8 cellular contexts compared by ENCODE assay signal in the genomic region with DNA sequence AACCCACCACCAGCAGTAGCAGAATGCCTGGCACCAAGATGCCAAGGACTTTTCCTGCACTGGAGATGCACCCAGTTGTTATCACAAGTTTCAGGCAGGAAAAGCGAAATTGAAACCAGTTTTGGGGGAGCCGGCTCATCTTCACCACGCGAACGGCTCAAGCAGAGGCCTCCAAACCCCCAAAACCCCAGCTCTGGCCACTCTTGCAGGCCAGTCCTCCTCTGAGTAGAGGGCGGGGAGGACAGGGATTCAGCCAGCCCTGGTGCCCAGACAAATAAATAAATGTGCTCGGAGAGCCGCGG. TPM values are rescaled to one million over a fixed set of nuclear protein-coding genes. Genes with fewer than 3 reads are reported as not detected.
A peak's percentile ranks its signal among the peaks of the same experiment; 100 is the strongest.
DNase-seq lines count a peak whose midpoint lies in the region; ATAC-seq and TF ChIP-seq lines count a peak whose summit lies in the region.

No MANE protein-coding gene starts in this region.

- POLR2A ChIA-PET in WTC11 (lab: Charles Lee): interaction anchor here (0.5 to 4.6 kb wide), 9 partner anchors 20 to 100 kb away, joined by 3 to 43 read pairs (median 6); partner anchors contain the start of genes SERPING1 and YPEL4

- H2BK120ac ChIP-seq in neuronal stem cell (ENCODE audit: low read depth, low read length): no peak overlapping the region

- H4K91ac ChIP-seq in neuronal stem cell (ENCODE audit: low read depth, low read length, poor library complexity): no peak overlapping the region

- H3K27me3 Mint-ChIP-seq in WTC11 (ENCODE audit: low read depth): peaks cover 7% of the 10 kb centered on the region

- CTCF ChIA-PET in WTC11 (lab: Charles Lee): interaction anchor here (0.7 to 9.3 kb wide), 25 partner anchors 9 to 222 kb away, joined by 3 to 363 read pairs (median 4); partner anchors contain the start of genes SERPING1 and YPEL4

- WGBS in neuronal stem cell (ENCODE audit: extremely low coverage in 2 of 2, insufficient read length in 2 of 2, insufficient replicate concordance in 1 of 2), 2 donors: no CpG with 5 or more reads among the region's 9 CpGs

- no peak overlapping the region for H3K14ac ChIP-seq in neuronal stem cell (ENCODE audit: low read length)

- H3K9me3 ChIP-seq in neuronal stem cell (replicated peaks in 1 of 2; ENCODE audit: control insufficient read depth in 2 of 2, insufficient read depth in 1 of 2, low read depth in 1 of 2, low read length in 2 of 2): peaks cover 0 to 2% of the 10 kb centered on the region in 2 donors

- peak overlapping the region; percentile 87 for H3K4me3 Mint-ChIP-seq in WTC11

- H2BK15ac ChIP-seq in neuronal stem cell (ENCODE audit: low read length): peak overlapping the region; percentile 100

- no peak overlapping the region for H2BK12ac ChIP-seq in neuronal stem cell (ENCODE audit: low read length)

- DNase-seq in NOMO-1 treated with DMSO at 0.1 percent for 48 hours (lab: John Stamatoyannopoulos, UW; ENCODE audit: unreplicated experiment): peak; percentile 5
- DNase-seq in NOMO-1 (lab: John Stamatoyannopoulos, UW; ENCODE audit: unreplicated experiment in 2 of 2): no peak
- DNase-seq in WTC11 (ENCODE audit: low spot score): no peak
- peak; percentile 18 for DNase-seq in fibroblast of peridontal ligament (ENCODE audit: extremely low read depth)
- no peak for DNase-seq in neuronal stem cell (ENCODE audit: low spot score)
- DNase-seq in NCI-H146 (lab: John Stamatoyannopoulos, UW): no peak

- H2BK5ac ChIP-seq in neuronal stem cell (ENCODE audit: low read length): peak overlapping the region; percentile 99

- peak overlapping the region; percentile 92 for H3K18ac ChIP-seq in neuronal stem cell (ENCODE audit: low read length)

- peak overlapping the region; percentile 96 for H3K23ac ChIP-seq in neuronal stem cell (ENCODE audit: low read depth, low read length, poor library complexity)

- H3K36me3 Mint-ChIP-seq in WTC11: no peaks in the 10 kb centered on the region

- ATAC-seq in HG03066 (IDR thresholded peaks at IDR 0.05; ENCODE audit: low read depth, unreplicated experiment) (peak; percentile 8), WTC11 (no peak), HG03025 (IDR thresholded peaks at IDR 0.05; ENCODE audit: low FRiP score, unreplicated experiment) (no peak)

- H3K4me1 ChIP-seq in neuronal stem cell (ENCODE audit: control insufficient read depth in 2 of 2, insufficient read depth in 1 of 2, low read depth in 1 of 2, low read length in 2 of 2): peaks cover 15 to 22% of the 10 kb centered on the region in 2 donors

- no peak overlapping the region for H4K8ac ChIP-seq in neuronal stem cell (ENCODE audit: low read depth, low read length)

- no peak for TF ChIP-seq CTCF in WTC11 (IDR thresholded peaks at IDR 0.05)

- H3K4ac ChIP-seq in neuronal stem cell (ENCODE audit: low read length): no peak overlapping the region

- H3K27ac ChIP-seq in neuronal stem cell (replicated peaks; ENCODE audit: low read length): no peak overlapping the region

- no peaks in the 10 kb centered on the region for H3K27me3 ChIP-seq in neuronal stem cell (ENCODE audit: control insufficient read depth in 3 of 3, insufficient read depth in 3 of 3, low read depth in 1 of 3, low read length in 3 of 3)

- peak overlapping the region; percentile 42 for H2AK5ac ChIP-seq in neuronal stem cell (ENCODE audit: low read depth, low read length)

- peak overlapping the region; percentile 96 to 98 for H3K4me3 ChIP-seq in neuronal stem cell (ENCODE audit: low read length in 2 of 2)

- H3K27ac Mint-ChIP-seq in WTC11: peak overlapping the region; percentile 38; the same call in 1 of the 2 replicates

- no peaks in the 10 kb centered on the region for H3K9me3 Mint-ChIP-seq in WTC11

- H3K4me2 ChIP-seq in neuronal stem cell (ENCODE audit: insufficient read depth, low read length, poor library complexity, severe bottlenecking): peak overlapping the region; percentile 96

- peaks cover 0 to 11% of the 10 kb centered on the region in 2 donors for H3K36me3 ChIP-seq in neuronal stem cell (replicated peaks in 1 of 2; ENCODE audit: control insufficient read depth in 2 of 2, insufficient read depth in 2 of 2, low read length in 2 of 2)

- H3K4me1 Mint-ChIP-seq in WTC11: peaks cover 29% of the 10 kb centered on the region

- peaks cover 5% of the 10 kb centered on the region for H3K79me1 ChIP-seq in neuronal stem cell (ENCODE audit: low read depth, low read length)

- peak overlapping the region; percentile 94 for H3K9ac ChIP-seq in neuronal stem cell (ENCODE audit: low read depth, low read length, poor library complexity)

- H2AFZ ChIP-seq in neuronal stem cell (ENCODE audit: low read length): peak overlapping the region; percentile 96

TF ChIP-seq in WTC11, 78 proteins besides CTCF, POLR2A, EP300 and RAD21 (continues in another document):
- TF ChIP-seq NFATC4 (CRISPR knock-in tag; IDR thresholded peaks at IDR 0.05) (no peak), ERG (CRISPR knock-in tag; IDR thresholded peaks at IDR 0.05) (no peak), NFE2L1 (CRISPR knock-in tag; IDR thresholded peaks at IDR 0.05) (no peak), IRF2 (CRISPR knock-in tag; IDR thresholded peaks at IDR 0.05; ENCODE audit: borderline replicate concordance, low read depth) (no peak), RORB (CRISPR knock-in tag; IDR thresholded peaks at IDR 0.05) (no peak), SP1 (CRISPR knock-in tag; conservative IDR thresholded peaks at IDR 0.05) (no peak), FOXJ3 (CRISPR knock-in tag; IDR thresholded peaks at IDR 0.05; ENCODE audit: borderline replicate concordance) (no peak)
- TF ChIP-seq, protein P1, sequence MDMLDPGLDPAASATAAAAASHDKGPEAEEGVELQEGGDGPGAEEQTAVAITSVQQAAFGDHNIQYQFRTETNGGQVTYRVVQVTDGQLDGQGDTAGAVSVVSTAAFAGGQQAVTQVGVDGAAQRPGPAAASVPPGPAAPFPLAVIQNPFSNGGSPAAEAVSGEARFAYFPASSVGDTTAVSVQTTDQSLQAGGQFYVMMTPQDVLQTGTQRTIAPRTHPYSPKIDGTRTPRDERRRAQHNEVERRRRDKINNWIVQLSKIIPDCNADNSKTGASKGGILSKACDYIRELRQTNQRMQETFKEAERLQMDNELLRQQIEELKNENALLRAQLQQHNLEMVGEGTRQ (CRISPR knock-in tag; IDR thresholded peaks at IDR 0.05): no peak
- TF ChIP-seq, protein P2, sequence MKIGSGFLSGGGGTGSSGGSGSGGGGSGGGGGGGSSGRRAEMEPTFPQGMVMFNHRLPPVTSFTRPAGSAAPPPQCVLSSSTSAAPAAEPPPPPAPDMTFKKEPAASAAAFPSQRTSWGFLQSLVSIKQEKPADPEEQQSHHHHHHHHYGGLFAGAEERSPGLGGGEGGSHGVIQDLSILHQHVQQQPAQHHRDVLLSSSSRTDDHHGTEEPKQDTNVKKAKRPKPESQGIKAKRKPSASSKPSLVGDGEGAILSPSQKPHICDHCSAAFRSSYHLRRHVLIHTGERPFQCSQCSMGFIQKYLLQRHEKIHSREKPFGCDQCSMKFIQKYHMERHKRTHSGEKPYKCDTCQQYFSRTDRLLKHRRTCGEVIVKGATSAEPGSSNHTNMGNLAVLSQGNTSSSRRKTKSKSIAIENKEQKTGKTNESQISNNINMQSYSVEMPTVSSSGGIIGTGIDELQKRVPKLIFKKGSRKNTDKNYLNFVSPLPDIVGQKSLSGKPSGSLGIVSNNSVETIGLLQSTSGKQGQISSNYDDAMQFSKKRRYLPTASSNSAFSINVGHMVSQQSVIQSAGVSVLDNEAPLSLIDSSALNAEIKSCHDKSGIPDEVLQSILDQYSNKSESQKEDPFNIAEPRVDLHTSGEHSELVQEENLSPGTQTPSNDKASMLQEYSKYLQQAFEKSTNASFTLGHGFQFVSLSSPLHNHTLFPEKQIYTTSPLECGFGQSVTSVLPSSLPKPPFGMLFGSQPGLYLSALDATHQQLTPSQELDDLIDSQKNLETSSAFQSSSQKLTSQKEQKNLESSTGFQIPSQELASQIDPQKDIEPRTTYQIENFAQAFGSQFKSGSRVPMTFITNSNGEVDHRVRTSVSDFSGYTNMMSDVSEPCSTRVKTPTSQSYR (CRISPR knock-in tag; IDR thresholded peaks at IDR 0.05): no peak

RNA-seq across cellular contexts. Expression of gene UBE2L6, which starts 0.3 kb away (rescaled TPM):
- total RNA-seq in WTC11 (2021): 38.8 to 48.5 TPM (median 47.4 TPM) in 3 replicates
- 138 TPM for polyA plus RNA-seq in neuronal stem cell (2013, experiment 1 of 2)
- 134 TPM for polyA plus RNA-seq in neuronal stem cell (2013, experiment 2 of 2)

RNA-seq across cellular contexts. Expression of gene SMTNL1, which starts 29.8 kb away (rescaled TPM):
- 0.26 to 0.39 TPM (median 0.34 TPM) in 3 replicates for total RNA-seq in WTC11 (2021)
- polyA plus RNA-seq in neuronal stem cell (2013, experiment 1 of 2): 0.26 TPM
- 0.18 TPM for polyA plus RNA-seq in neuronal stem cell (2013, experiment 2 of 2)

RNA-seq across cellular contexts. Expression of gene SERPING1, which starts 30.3 kb away (rescaled TPM):
- total RNA-seq in WTC11 (2021): 49.1 to 51.8 TPM (median 50.2 TPM) in 3 replicates
- 78.6 TPM for polyA plus RNA-seq in neuronal stem cell (2013, experiment 1 of 2)
- polyA plus RNA-seq in neuronal stem cell (2013, experiment 2 of 2): 79.6 TPM

RNA-seq across cellular contexts. Expression of gene TIMM10, which starts 36.6 kb away (rescaled TPM):
- 63.5 to 92.8 TPM (median 68.4 TPM) in 3 replicates for total RNA-seq in WTC11 (2021)
- 61.5 TPM for polyA plus RNA-seq in neuronal stem cell (2013, experiment 1 of 2)
- 58.6 TPM for polyA plus RNA-seq in neuronal stem cell (2013, experiment 2 of 2)

RNA-seq across cellular contexts. Expression of gene SLC43A1, which starts 51.7 kb away (rescaled TPM):
- 20.5 to 27.1 TPM (median 21.5 TPM) in 3 replicates for total RNA-seq in WTC11 (2021)
- polyA plus RNA-seq in neuronal stem cell (2013, experiment 1 of 2): 0.63 TPM
- polyA plus RNA-seq in neuronal stem cell (2013, experiment 2 of 2): 0.73 TPM

Comparison
In these comparisons a context has a peak if more than half of its experiments do, and no peak if none do; other contexts are left out.
1. DNase-seq: peak in NOMO-1 treated with DMSO at 0.1 percent for 48 hours (single experiment) and fibroblast of peridontal ligament (single experiment); none in NOMO-1 (0 of 2), WTC11 (single experiment), neuronal stem cell (single experiment) and NCI-H146 (single experiment).